In the genomic region with DNA sequence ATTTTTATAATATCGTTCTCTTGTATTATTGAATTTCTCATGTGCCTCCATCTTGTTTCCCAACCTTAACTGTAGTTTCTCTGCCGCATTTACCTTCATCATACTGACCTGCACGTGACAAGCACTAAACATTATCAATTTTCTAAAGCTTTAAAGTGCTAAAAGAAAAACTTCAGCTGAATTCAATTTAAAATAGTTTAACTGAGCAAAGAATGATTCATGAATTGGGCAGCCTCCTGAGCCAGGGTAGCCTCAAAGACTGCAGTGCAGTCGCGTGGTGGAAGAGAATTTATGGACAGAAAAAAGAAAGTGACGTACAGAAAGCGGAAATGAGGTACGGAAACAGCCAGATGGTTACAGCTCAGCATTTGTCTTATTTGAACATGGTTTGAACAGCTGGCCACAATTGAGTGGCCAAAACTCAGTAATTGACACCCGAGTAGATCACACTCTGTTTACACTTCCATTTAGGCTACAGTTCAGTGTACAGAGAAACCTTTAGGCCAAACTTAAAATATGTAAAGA, we compare ENCODE assay signal across 14 cellular contexts. TPM values are rescaled to one million over a fixed set of nuclear protein-coding genes. Genes with fewer than 3 reads are reported as not detected.
A peak's percentile ranks its signal among the peaks of the same experiment; 100 is the strongest.
DNase-seq lines count a peak whose midpoint lies in the region; FAIRE-seq and TF ChIP-seq lines count a peak whose summit lies in the region.
"Had no signal": no experiment of that assay in that cellular context is flagged by ENCODE, and none has a peak within 500 bp of the region (broad histone marks: within the 10 kb centered on the region; RNA-seq: fewer than 3 reads in every experiment).

No MANE protein-coding gene starts in this region.

- peak overlapping the region; percentile 23 for H3K4me3 Mint-ChIP-seq in glutamatergic neuron (ENCODE audit: unreplicated experiment)
- no peak overlapping the region for H3K4me3 Mint-ChIP-seq in activated T-helper 1 cell treated with anti-CD3 and anti-CD28 coated beads, Interleukin-12 subunit alpha, Interleukin-12 subunit beta, Interleukin-2, Interleukin-4 antibody, amounts not matched to agents 30 ng/mL and 10 ng/mL and 1 ng/mL, durations not matched to agents 14 hours and 24 hours and 36 hours
- H3K4me3 Mint-ChIP-seq: H9, memory B cell had no signal

- no peak overlapping the region for H3K27ac ChIP-seq in tibial artery
- H3K27ac ChIP-seq: thoracic aorta had no signal

- no peaks in the 10 kb centered on the region for H3K36me3 Mint-ChIP-seq in glutamatergic neuron (ENCODE audit: unreplicated experiment)
- H3K36me3 Mint-ChIP-seq in activated T-helper 1 cell treated with anti-CD3 and anti-CD28 coated beads, Interleukin-12 subunit alpha, Interleukin-12 subunit beta, Interleukin-2, Interleukin-4 antibody, amounts not matched to agents 30 ng/mL and 10 ng/mL and 1 ng/mL, durations not matched to agents 14 hours and 24 hours and 36 hours (ENCODE audit: low read depth) = no peaks in the 10 kb centered on the region

- no peak for DNase-seq in GM12891 (ENCODE audit: insufficient read length, low spot score)
- DNase-seq in NCI-H1092 treated with DMSO at 0.1 percent for 48 hours (lab: John Stamatoyannopoulos, UW) = peak; percentile 77
- peak; percentile 85 for DNase-seq in NCI-H748 (lab: John Stamatoyannopoulos, UW; ENCODE audit: unreplicated experiment)
- no peak for DNase-seq in glutamatergic neuron
- DNase-seq in H4 (ENCODE audit: low spot score) = no peak
- DNase-seq in activated T-helper 1 cell treated with anti-CD3 and anti-CD28 coated beads, Interleukin-12 subunit alpha, Interleukin-12 subunit beta, Interleukin-2, Interleukin-4 antibody, amounts not matched to agents 30 ng/mL and 10 ng/mL and 1 ng/mL, durations not matched to agents 14 hours and 24 hours and 36 hours (ENCODE audit: low spot score) = no peak
- DNase-seq in tibial artery = no peak
- DNase-seq in activated naive CD4-positive, alpha-beta T cell (lab: John Stamatoyannopoulos, UW) = no peak
- DNase-seq: CD8-positive, alpha-beta memory T cell; dorsolateral prefrontal cortex; H9; occipital lobe had no signal

- no peaks in the 10 kb centered on the region for H3K9me3 ChIP-seq in tibial artery
- H3K9me3 ChIP-seq: thoracic aorta had no signal

- peak; percentile 23 for FAIRE-seq in GM12891 (lab: Jason Lieb, UNC)

- peaks cover 0 to 6% (median 2%) of the 10 kb centered on the region in 4 donors for H3K4me1 ChIP-seq in tibial artery

- peaks cover 40% of the 10 kb centered on the region for H3K4me1 Mint-ChIP-seq in glutamatergic neuron (ENCODE audit: low read depth, unreplicated experiment)
- peaks cover 20% of the 10 kb centered on the region for H3K4me1 Mint-ChIP-seq in activated T-helper 1 cell treated with anti-CD3 and anti-CD28 coated beads, Interleukin-12 subunit alpha, Interleukin-12 subunit beta, Interleukin-2, Interleukin-4 antibody, amounts not matched to agents 30 ng/mL and 10 ng/mL and 1 ng/mL, durations not matched to agents 14 hours and 24 hours and 36 hours (ENCODE audit: low read depth)

- H3K27me3 ChIP-seq in tibial artery = no peaks in the 10 kb centered on the region
- H3K27me3 ChIP-seq: dorsolateral prefrontal cortex had no signal

- no peaks in the 10 kb centered on the region for H3K36me3 ChIP-seq in tibial artery
- H3K36me3 ChIP-seq: thoracic aorta had no signal

- intact Hi-C loops in activated T-helper 1 cell treated with anti-CD3 and anti-CD28 coated beads, Interleukin-12 subunit alpha, Interleukin-12 subunit beta, Interleukin-2, Interleukin-4 antibody, amounts not matched to agents 30 ng/mL and 10 ng/mL and 1 ng/mL, durations not matched to agents 14 hours and 24 hours and 36 hours (cut with micrococcal nuclease) = no loop called here
- intact Hi-C loops in tibial artery (cut with DNase I; ENCODE audit: low total_unique reads) = loop anchor here (5.0 kb wide), 1 partner anchor 54 kb away; a partner anchor contains a TSS

- H3K27me3 Mint-ChIP-seq in glutamatergic neuron (ENCODE audit: unreplicated experiment) = peaks cover 2% of the 10 kb centered on the region
- peaks cover 14% of the 10 kb centered on the region for H3K27me3 Mint-ChIP-seq in activated T-helper 1 cell treated with anti-CD3 and anti-CD28 coated beads, Interleukin-12 subunit alpha, Interleukin-12 subunit beta, Interleukin-2, Interleukin-4 antibody, amounts not matched to agents 30 ng/mL and 10 ng/mL and 1 ng/mL, durations not matched to agents 14 hours and 24 hours and 36 hours (ENCODE audit: insufficient read depth)
- H3K27me3 Mint-ChIP-seq: memory B cell had no signal

- no peak overlapping the region for H3K4me3 ChIP-seq in tibial artery
- H3K4me3 ChIP-seq: dorsolateral prefrontal cortex, thoracic aorta had no signal

- TF ChIP-seq POLR2A in GM12891 (IDR thresholded peaks at IDR 0.05; ENCODE audit: low read depth, low read length) = no peak

- TF ChIP-seq CTCF in glutamatergic neuron (IDR thresholded peaks at IDR 0.05; ENCODE audit: partially characterized antibody, unreplicated experiment) (no peak), tibial artery (IDR thresholded peaks at IDR 0.05) (no peak)

- peaks cover 4% of the 10 kb centered on the region for H3K9me3 Mint-ChIP-seq in glutamatergic neuron (ENCODE audit: unreplicated experiment)
- H3K9me3 Mint-ChIP-seq in activated T-helper 1 cell treated with anti-CD3 and anti-CD28 coated beads, Interleukin-12 subunit alpha, Interleukin-12 subunit beta, Interleukin-2, Interleukin-4 antibody, amounts not matched to agents 30 ng/mL and 10 ng/mL and 1 ng/mL, durations not matched to agents 14 hours and 24 hours and 36 hours = no peaks in the 10 kb centered on the region
- H3K9me3 Mint-ChIP-seq: CD8-positive, alpha-beta memory T cell; H9; memory B cell had no signal

- peak overlapping the region; percentile 69 for H3K27ac Mint-ChIP-seq in glutamatergic neuron (ENCODE audit: unreplicated experiment)
- no peak overlapping the region for H3K27ac Mint-ChIP-seq in activated T-helper 1 cell treated with anti-CD3 and anti-CD28 coated beads, Interleukin-12 subunit alpha, Interleukin-12 subunit beta, Interleukin-2, Interleukin-4 antibody, amounts not matched to agents 30 ng/mL and 10 ng/mL and 1 ng/mL, durations not matched to agents 14 hours and 24 hours and 36 hours
- H3K27ac Mint-ChIP-seq: H9, memory B cell had no signal

TF ChIP-seq in GM12891, 5 proteins besides CTCF, POLR2A, EP300 and RAD21:
- TF ChIP-seq SPI1 (IDR thresholded peaks at IDR 0.05; ENCODE audit: low read depth, low read length) = no peak
- TF ChIP-seq TAF1 (IDR thresholded peaks at IDR 0.05; ENCODE audit: low read depth, low read length) = no peak
- no peak for TF ChIP-seq POU2F2 (IDR thresholded peaks at IDR 0.05; ENCODE audit: low read depth, low read length)
- no peak for TF ChIP-seq PAX5 (IDR thresholded peaks at IDR 0.05; ENCODE audit: insufficient read depth, low read length, severe bottlenecking)
- no peak for TF ChIP-seq POLR2AphosphoS5 (IDR thresholded peaks at IDR 0.05; ENCODE audit: low read depth, low read length)
TF ChIP-seq in GM12891: peak in this region for 0.

RNA-seq across cellular contexts. Expression of a gene that starts 4.2 kb away (rescaled TPM):
- polyA plus RNA-seq in GM12891 (2012; ENCODE audit: low read depth, missing spikeins) = 0.35 TPM
- 5.1 TPM for total RNA-seq in glutamatergic neuron (ENCODE audit: unreplicated experiment)
- total RNA-seq in H4 (2014; rRNA removed; shearing (Covaris generic)) = 0.78 and 3.2 TPM in 2 replicates
- total RNA-seq in activated T-helper 1 cell treated with anti-CD3 and anti-CD28 coated beads, Interleukin-12 subunit alpha, Interleukin-12 subunit beta, Interleukin-2, Interleukin-4 antibody, amounts not matched to agents 30 ng/mL and 10 ng/mL and 1 ng/mL, durations not matched to agents 14 hours and 24 hours and 36 hours = 14.4 and 17.9 TPM in 2 replicates

RNA-seq across cellular contexts. Expression of a gene that starts 53.4 kb away (rescaled TPM):
- 2.1 TPM for polyA plus RNA-seq in GM12891 (2012; ENCODE audit: low read depth, missing spikeins)
- total RNA-seq in glutamatergic neuron (ENCODE audit: unreplicated experiment) = 19.7 TPM
- 5.3 and 9.4 TPM in 2 replicates for total RNA-seq in H4 (2014; rRNA removed; shearing (Covaris generic))
- total RNA-seq in activated T-helper 1 cell treated with anti-CD3 and anti-CD28 coated beads, Interleukin-12 subunit alpha, Interleukin-12 subunit beta, Interleukin-2, Interleukin-4 antibody, amounts not matched to agents 30 ng/mL and 10 ng/mL and 1 ng/mL, durations not matched to agents 14 hours and 24 hours and 36 hours = 10.1 and 12.7 TPM in 2 replicates

Comparison
In these comparisons a context has a peak if more than half of its experiments do, and no peak if none do; other contexts are left out.
1. DNase-seq: peak in NCI-H1092 treated with DMSO at 0.1 percent for 48 hours (single experiment) and NCI-H748 (single experiment); none in GM12891 (single experiment), glutamatergic neuron (single experiment), H4 (single experiment), activated T-helper 1 cell treated with anti-CD3 and anti-CD28 coated beads, Interleukin-12 subunit alpha, Interleukin-12 subunit beta, Interleukin-2, Interleukin-4 antibody, amounts not matched to agents 30 ng/mL and 10 ng/mL and 1 ng/mL, durations not matched to agents 14 hours and 24 hours and 36 hours (single experiment), tibial artery (0 of 2) and activated naive CD4-positive, alpha-beta T cell (0 of 4).